In the genomic region with DNA sequence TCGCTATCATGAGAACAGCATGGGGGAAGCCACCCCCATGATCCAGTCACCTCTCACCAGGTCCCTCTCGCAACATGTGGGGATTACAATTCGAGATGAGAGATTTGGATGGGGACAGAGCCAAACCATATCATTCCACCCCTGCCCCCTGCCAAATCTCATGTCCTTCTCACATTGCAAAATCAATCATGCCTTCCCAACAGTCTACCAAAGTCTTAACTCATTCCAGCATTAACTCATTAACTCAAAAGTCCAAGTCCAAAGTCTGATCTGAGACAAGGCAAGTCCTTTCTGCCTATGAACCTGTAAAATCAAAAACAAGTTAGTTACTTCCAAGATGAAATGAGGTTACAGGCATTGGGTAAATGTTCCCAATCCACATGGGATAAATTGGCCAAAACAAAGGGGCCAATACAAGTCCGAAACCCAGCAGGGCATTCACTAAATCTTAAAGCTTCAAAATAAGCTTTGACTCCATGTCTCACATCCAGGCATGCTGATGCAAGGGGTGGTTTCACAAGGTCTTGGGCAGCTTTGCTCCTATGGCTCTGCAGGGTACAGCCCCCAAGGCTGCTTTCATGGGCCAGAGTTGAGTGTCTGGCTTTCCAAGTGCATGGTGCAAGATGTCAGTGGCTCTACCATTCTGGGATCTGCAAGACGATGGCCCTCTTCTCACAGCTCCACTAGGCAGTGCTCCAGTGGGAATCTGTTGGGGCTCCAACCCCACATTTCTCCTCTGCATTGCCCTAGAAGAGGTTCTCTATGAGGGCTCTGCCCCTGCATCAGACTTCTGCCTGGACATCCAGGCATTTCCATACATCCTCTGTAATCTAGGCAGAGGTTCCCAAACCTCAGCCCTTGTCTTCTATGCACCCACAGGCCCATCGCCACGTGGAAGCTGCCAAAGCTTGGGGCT, we compare ENCODE assay signal across 1 cellular context.
TF ChIP-seq lines count a peak whose summit lies in the region.

No MANE protein-coding gene starts in this region.

TF ChIP-seq in HepG2, 621 proteins besides CTCF, POLR2A, EP300 and RAD21:
- TF ChIP-seq CBFB (CRISPR knock-in tag; IDR thresholded peaks at IDR 0.05) (no peak), ATF7-NPFF (CRISPR knock-in tag; IDR thresholded peaks at IDR 0.05; ENCODE audit: low read depth) (peak; percentile 52; the same call in 1 of the 2 replicates), ARNT2 (CRISPR knock-in tag; IDR thresholded peaks at IDR 0.05; ENCODE audit: low read depth) (0 out of 2 replicates have a peak, but pooled peaks have one; percentile 17), RXRA (CRISPR knock-in tag; IDR thresholded peaks at IDR 0.05) (0 out of 2 replicates have a peak, but pooled peaks have one; percentile 26)
TF ChIP-seq in HepG2: peak in this region for 3.
